In the genomic region with DNA sequence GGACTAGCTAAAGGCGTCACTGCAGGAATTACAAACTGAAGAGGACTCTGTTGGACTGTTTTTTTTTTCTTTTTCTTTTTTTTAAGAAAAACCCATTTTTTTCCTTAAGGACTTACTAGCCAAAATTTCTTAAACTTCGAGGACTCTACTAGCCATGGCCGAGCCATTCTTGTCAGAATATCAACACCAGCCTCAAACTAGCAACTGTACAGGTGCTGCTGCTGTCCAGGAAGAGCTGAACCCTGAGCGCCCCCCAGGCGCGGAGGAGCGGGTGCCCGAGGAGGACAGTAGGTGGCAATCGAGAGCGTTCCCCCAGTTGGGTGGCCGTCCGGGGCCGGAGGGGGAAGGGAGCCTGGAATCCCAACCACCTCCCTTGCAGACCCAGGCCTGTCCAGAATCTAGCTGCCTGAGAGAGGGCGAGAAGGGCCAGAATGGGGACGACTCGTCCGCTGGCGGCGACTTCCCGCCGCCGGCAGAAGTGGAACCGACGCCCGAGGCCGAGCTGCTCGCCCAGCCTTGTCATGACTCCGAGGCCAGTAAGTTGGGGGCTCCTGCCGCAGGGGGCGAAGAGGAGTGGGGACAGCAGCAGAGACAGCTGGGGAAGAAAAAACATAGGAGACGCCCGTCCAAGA, we compare ENCODE assay signal across 8 cellular contexts. TPM values are rescaled to one million over a fixed set of nuclear protein-coding genes. Genes with fewer than 3 reads are reported as not detected.
A peak's percentile ranks its signal among the peaks of the same experiment; 100 is the strongest.
DNase-seq lines count a peak whose midpoint lies in the region; ATAC-seq and TF ChIP-seq lines count a peak whose summit lies in the region.

No MANE protein-coding gene starts in this region.

- peak; percentile 38 to 94 (median 81) for TF ChIP-seq CTCF in spleen (IDR thresholded peaks at IDR 0.05 in 8 of 11, conservative IDR thresholded peaks at IDR 0.05 in 3 of 11)

- peak in 1 of 3 donors; percentile 4 for TF ChIP-seq POLR2A in spleen (IDR thresholded peaks at IDR 0.05)

- ATAC-seq in HG02759 (IDR thresholded peaks at IDR 0.05; ENCODE audit: unreplicated experiment) (peak; percentile 23), GM21526 (IDR thresholded peaks at IDR 0.05; ENCODE audit: low FRiP score, unreplicated experiment) (no peak)

- peak overlapping the region; percentile 65 to 88 (median 72) for H3K4me3 ChIP-seq in spleen

- H3K36me3 ChIP-seq in spleen, result peaks cover 0 to 9% (median 0%) of the 10 kb centered on the region in 6 donors

- peaks cover 36 to 90% (median 60%) of the 10 kb centered on the region in 6 donors for H3K4me1 ChIP-seq in spleen

- 0 to 1% (median 0%) methylated on average over 29 to 32 of the region's 32 CpGs for WGBS in spleen, 5 donors

- intact Hi-C loops in spleen (cut with DNase I; ENCODE audit: low total_unique reads), result no loop called here

- DNase-seq in DMS153 (lab: John Stamatoyannopoulos, UW) (peak; percentile 38), NCI-H446 (lab: John Stamatoyannopoulos, UW) (peak; percentile 43 to 68), cerebellar cortex (ENCODE audit: low spot score) (peak; percentile 89), iris pigment epithelial cell (ENCODE audit: low read depth) (peak; percentile 77), spleen (peak; percentile 96)
- peak; percentile 74 for DNase-seq in activated CD4-positive, CD25-positive, alpha-beta regulatory T cell treated with anti-CD3 and anti-CD28 coated beads, Interleukin-2, amount 50 U/mL, for 72 hours

- H3K27ac ChIP-seq in spleen, result peak overlapping the region; percentile 84 to 100 (median 99)

- H3K9me3 ChIP-seq in spleen, result no peaks in the 10 kb centered on the region

- H3K27me3 ChIP-seq in spleen (replicated peaks in 1 of 7), result no peaks in the 10 kb centered on the region

RNA-seq across cellular contexts. Expression of a gene that starts 0.9 kb away (rescaled TPM):
- total RNA-seq in spleen, result 10 to 100 TPM; 23.4 to 43.1 (median 27.8) TPM
- 10 to 100 TPM; 12.9 to 26.7 (median 15.1) TPM for polyA plus RNA-seq in spleen

RNA-seq across cellular contexts. Expression of a gene that starts 12.5 kb away (rescaled TPM):
- 1 to 10 TPM; 4.0 to 9.4 (median 6.1) TPM for total RNA-seq in spleen
- polyA plus RNA-seq in spleen, result 10 to 100 TPM in 1 of 3 donors, 1 to 10 TPM in 2; 8.7 to 10.4 (median 9.9) TPM

RNA-seq across cellular contexts. Expression of a gene that starts 13.7 kb away (rescaled TPM):
- 10 to 100 TPM; 14.1 to 24.6 (median 20.2) TPM for total RNA-seq in spleen
- 10 to 100 TPM; 22.8 to 32.8 (median 31.8) TPM for polyA plus RNA-seq in spleen

RNA-seq across cellular contexts. Expression of a gene that starts 16.8 kb away (rescaled TPM):
- total RNA-seq in spleen, result 1 to 10 TPM; 2.8 to 9.9 (median 7.1) TPM
- 1 to 10 TPM; 1.5 to 3.5 (median 3.4) TPM for polyA plus RNA-seq in spleen

Comparison
In these comparisons a context has a peak if more than half of its experiments do, and no peak if none do; other contexts are left out.
1. DNase-seq: peak in every context shown above with its lines; median percentile 96 in spleen; 89 in cerebellar cortex; 77 in iris pigment epithelial cell; 74 in activated CD4-positive, CD25-positive, alpha-beta regulatory T cell treated with anti-CD3 and anti-CD28 coated beads, Interleukin-2, amount 50 U/mL, for 72 hours; 56 in NCI-H446; 38 in DMS153.